Comparison of ENCODE assay signal across 9 cellular contexts in genomic region chr2:162091325-162092007, GRCh38. TPM values are rescaled to one million over a fixed set of nuclear protein-coding genes. Genes with fewer than 3 reads are reported as not detected.
DNase-seq lines count a peak whose midpoint lies in the region; ATAC-seq lines count a peak whose summit lies in the region.
"Had no signal": no experiment of that assay in that cellular context is flagged by ENCODE, and none has a peak within 500 bp of the region (broad histone marks: within the 10 kb centered on the region; RNA-seq: fewer than 3 reads in every experiment).

No MANE protein-coding gene starts in this region.

- intact Hi-C loops in activated CD4-positive, alpha-beta T cell treated with anti-CD3 and anti-CD28 coated beads for 36 hours (cut with DNase I, micrococcal nuclease), result no loop called here

- H3K9me3 Mint-ChIP-seq in activated CD4-positive, alpha-beta T cell treated with anti-CD3 and anti-CD28 coated beads for 36 hours (ENCODE audit: low read depth), result no peaks in the 10 kb centered on the region
- no peaks in the 10 kb centered on the region for H3K9me3 Mint-ChIP-seq in effector memory CD8-positive, alpha-beta T cell

- H3K4me3 Mint-ChIP-seq in activated CD4-positive, alpha-beta T cell treated with anti-CD3 and anti-CD28 coated beads for 36 hours, result no peak overlapping the region
- no peak overlapping the region for H3K4me3 Mint-ChIP-seq in effector memory CD8-positive, alpha-beta T cell
- H3K4me3 Mint-ChIP-seq: B cell had no signal

- peak; percentile 39 for ATAC-seq in activated CD4-positive, alpha-beta T cell treated with anti-CD3 and anti-CD28 coated beads for 36 hours
- peak; percentile 27 for ATAC-seq in effector memory CD8-positive, alpha-beta T cell (replicated peaks)
- ATAC-seq in HG02885 (IDR thresholded peaks at IDR 0.05; ENCODE audit: poor library complexity, unreplicated experiment) (no peak), GM19324 (IDR thresholded peaks at IDR 0.05; ENCODE audit: low FRiP score, unreplicated experiment) (no peak)

- CTCF ChIA-PET in activated CD4-positive, alpha-beta T cell treated with anti-CD3 and anti-CD28 coated beads for 36 hours (lab: Charles Lee), result no interaction called here

- POLR2A ChIA-PET in activated CD4-positive, alpha-beta T cell treated with anti-CD3 and anti-CD28 coated beads for 36 hours (lab: Charles Lee), result no interaction called here

- no peaks in the 10 kb centered on the region for H3K27me3 Mint-ChIP-seq in activated CD4-positive, alpha-beta T cell treated with anti-CD3 and anti-CD28 coated beads for 36 hours
- H3K27me3 Mint-ChIP-seq in effector memory CD8-positive, alpha-beta T cell, result no peaks in the 10 kb centered on the region

- peak; percentile 41 for DNase-seq in activated CD4-positive, alpha-beta T cell treated with anti-CD3 and anti-CD28 coated beads for 36 hours
- DNase-seq in activated CD4-positive, alpha-beta T cell treated with anti-CD3 and anti-CD28 coated beads, Interleukin-2, amount 50 U/mL, for 48 hours, result no peak
- DNase-seq in HuH-7 (ENCODE audit: low spot score) (peak; percentile 48), renal cortical epithelial cell (ENCODE audit: low read depth) (peak; percentile 96), cerebellum (ENCODE audit: low spot score) (no peak)
- DNase-seq in effector memory CD8-positive, alpha-beta T cell, result no peak

- H3K4me1 Mint-ChIP-seq in activated CD4-positive, alpha-beta T cell treated with anti-CD3 and anti-CD28 coated beads for 36 hours, result peaks cover 13% of the 10 kb centered on the region
- peaks cover 0 to 4% of the 10 kb centered on the region in 2 donors for H3K4me1 Mint-ChIP-seq in effector memory CD8-positive, alpha-beta T cell (ENCODE audit: low read depth in 2 of 2)
- H3K4me1 Mint-ChIP-seq: B cell had no signal

- H3K36me3 Mint-ChIP-seq in activated CD4-positive, alpha-beta T cell treated with anti-CD3 and anti-CD28 coated beads for 36 hours (ENCODE audit: low read depth), result no peaks in the 10 kb centered on the region
- no peaks in the 10 kb centered on the region for H3K36me3 Mint-ChIP-seq in effector memory CD8-positive, alpha-beta T cell (ENCODE audit: insufficient read depth)

- no peak overlapping the region for H3K27ac Mint-ChIP-seq in activated CD4-positive, alpha-beta T cell treated with anti-CD3 and anti-CD28 coated beads for 36 hours
- H3K27ac Mint-ChIP-seq in effector memory CD8-positive, alpha-beta T cell, result no peak overlapping the region
- H3K27ac Mint-ChIP-seq: B cell had no signal

RNA-seq across cellular contexts. Expression of gene DPP4, which starts 17.5 kb away (rescaled TPM):
- 10 to 100 TPM; 15.9 to 22.4 TPM for total RNA-seq in activated CD4-positive, alpha-beta T cell treated with anti-CD3 and anti-CD28 coated beads for 36 hours
- 65.7 and 374 TPM in 2 replicates for total RNA-seq in renal cortical epithelial cell
- 1.2 TPM for total RNA-seq in cerebellum

Comparison
In these comparisons a context has a peak if more than half of its experiments do, and no peak if none do; other contexts are left out.
1. DNase-seq: peak in activated CD4-positive, alpha-beta T cell treated with anti-CD3 and anti-CD28 coated beads for 36 hours (single experiment), HuH-7 (single experiment) and renal cortical epithelial cell (single experiment); none in activated CD4-positive, alpha-beta T cell treated with anti-CD3 and anti-CD28 coated beads, Interleukin-2, amount 50 U/mL, for 48 hours (0 of 2), effector memory CD8-positive, alpha-beta T cell (0 of 3) and cerebellum (single experiment).
2. ATAC-seq: peak in activated CD4-positive, alpha-beta T cell treated with anti-CD3 and anti-CD28 coated beads for 36 hours (single experiment) and effector memory CD8-positive, alpha-beta T cell (single experiment); none in HG02885 (single experiment) and GM19324 (single experiment).